ENCODE assay signal across 11 cellular contexts in the genomic region with DNA sequence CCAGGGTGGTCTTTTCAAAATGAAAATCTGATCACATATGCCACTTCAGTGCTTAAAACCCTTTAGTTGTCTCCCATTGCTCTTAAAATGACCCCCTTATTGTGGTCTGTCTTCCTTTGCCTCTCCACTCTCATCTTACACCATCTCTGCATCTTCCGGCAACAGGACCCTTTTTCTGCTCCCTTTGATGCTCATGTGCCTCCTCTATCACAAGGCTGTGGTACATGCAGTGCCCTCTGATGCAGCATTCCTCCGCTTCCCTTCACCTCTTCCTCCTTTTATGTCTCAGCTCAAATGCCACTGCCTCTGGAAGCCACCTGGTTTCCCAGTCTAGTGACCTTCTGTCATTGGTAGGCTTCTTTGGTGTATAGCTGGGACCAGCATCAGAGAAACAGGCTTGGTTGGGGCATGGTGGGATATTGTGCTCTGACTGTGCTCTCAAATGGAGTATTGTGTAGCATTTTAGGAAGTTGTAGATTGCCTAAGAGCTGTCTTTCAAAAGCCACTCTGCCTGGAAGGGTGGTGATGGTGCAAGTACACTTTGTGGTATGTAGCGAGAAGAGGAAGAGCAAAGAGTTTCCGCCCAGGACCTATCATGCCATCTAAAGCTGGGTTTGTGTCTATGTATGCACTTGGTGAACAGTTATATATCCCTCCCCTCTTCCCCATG. TPM values are rescaled to one million over a fixed set of nuclear protein-coding genes. Genes with fewer than 3 reads are reported as not detected.
DNase-seq lines count a peak whose midpoint lies in the region; ATAC-seq and TF ChIP-seq lines count a peak whose summit lies in the region.
"Had no signal": no experiment of that assay in that cellular context is flagged by ENCODE, and none has a peak within 500 bp of the region (broad histone marks: within the 10 kb centered on the region; RNA-seq: fewer than 3 reads in every experiment).

No MANE protein-coding gene starts in this region.

- peak overlapping the region; percentile 50 for H3K4me3 Mint-ChIP-seq in activated CD8-positive, alpha-beta T cell treated with anti-CD3 and anti-CD28 coated beads for 36 hours
- H3K4me3 Mint-ChIP-seq in memory B cell, result no peak overlapping the region

- peaks cover 78% of the 10 kb centered on the region for H3K4me1 Mint-ChIP-seq in activated CD8-positive, alpha-beta T cell treated with anti-CD3 and anti-CD28 coated beads for 36 hours (ENCODE audit: low read depth)
- H3K4me1 Mint-ChIP-seq in memory B cell, result peaks cover 44% of the 10 kb centered on the region

- DNase-seq in Ammon's horn (ENCODE audit: low spot score), result peak; percentile 81
- peak; percentile 51 for DNase-seq in activated CD8-positive, alpha-beta T cell treated with anti-CD3 and anti-CD28 coated beads for 36 hours
- no peak for DNase-seq in memory B cell (ENCODE audit: low spot score in 2 of 2)
- DNase-seq in NCI-H524 treated with DMSO at 0.1 percent for 48 hours (lab: John Stamatoyannopoulos, UW), result no peak
- DNase-seq in NCI-H526 treated with DMSO at 0.1 percent for 48 hours (lab: John Stamatoyannopoulos, UW), result no peak
- DNase-seq: activated effector memory CD4-positive, alpha-beta T cell treated with Interleukin-2 at 50 U/mL for 16 hours; erythroblast; stimulated activated CD4-positive, alpha-beta T cell treated with anti-CD3 and anti-CD28 coated beads, Interleukin-2, amount 100 ng/mL, for 48 hours had no signal

- H3K36me3 Mint-ChIP-seq in activated CD8-positive, alpha-beta T cell treated with anti-CD3 and anti-CD28 coated beads for 36 hours (ENCODE audit: low read depth), result peaks cover 2% of the 10 kb centered on the region
- no peaks in the 10 kb centered on the region for H3K36me3 Mint-ChIP-seq in memory B cell

- peak overlapping the region; percentile 93 for H3K27ac Mint-ChIP-seq in activated CD8-positive, alpha-beta T cell treated with anti-CD3 and anti-CD28 coated beads for 36 hours
- H3K27ac Mint-ChIP-seq in memory B cell, result no peak overlapping the region

- CTCF ChIA-PET in activated CD8-positive, alpha-beta T cell treated with anti-CD3 and anti-CD28 coated beads for 36 hours (lab: Charles Lee), result interaction anchor here (0.7 to 5.5 kb wide), 10 partner anchors 12 to 81 kb away, joined by 3 to 64 read pairs (median 6); a partner anchor contains a TSS

- TF ChIP-seq CTCF in activated CD8-positive, alpha-beta T cell treated with anti-CD3 and anti-CD28 coated beads for 36 hours (IDR thresholded peaks at IDR 0.05), result no peak

- ATAC-seq in HG02678 (IDR thresholded peaks at IDR 0.05; ENCODE audit: unreplicated experiment), result peak; percentile 36
- ATAC-seq in activated CD8-positive, alpha-beta T cell treated with anti-CD3 and anti-CD28 coated beads for 36 hours, result peak; percentile 25
- peak; percentile 29 for ATAC-seq in memory B cell (ENCODE audit: low read depth)
- no peak for ATAC-seq in HG02623 (IDR thresholded peaks at IDR 0.05; ENCODE audit: unreplicated experiment)
- no peak for ATAC-seq in GM19351 (IDR thresholded peaks at IDR 0.05; ENCODE audit: unreplicated experiment)

- POLR2A ChIA-PET in activated CD8-positive, alpha-beta T cell treated with anti-CD3 and anti-CD28 coated beads for 36 hours (lab: Charles Lee), result interaction anchor here (0.8 to 4.7 kb wide), 8 partner anchors 10 to 45 kb away, joined by 3 to 64 read pairs (median 4); a partner anchor contains a TSS

- no peaks in the 10 kb centered on the region for H3K9me3 Mint-ChIP-seq in activated CD8-positive, alpha-beta T cell treated with anti-CD3 and anti-CD28 coated beads for 36 hours
- H3K9me3 Mint-ChIP-seq in memory B cell, result peaks cover 2% of the 10 kb centered on the region

- intact Hi-C loops in activated CD8-positive, alpha-beta T cell treated with anti-CD3 and anti-CD28 coated beads for 36 hours (cut with micrococcal nuclease), result loop anchor here (2.0 kb wide), 1 partner anchor 13 kb away; no protein-coding TSS in a partner anchor

- H3K27me3 Mint-ChIP-seq in activated CD8-positive, alpha-beta T cell treated with anti-CD3 and anti-CD28 coated beads for 36 hours, result no peaks in the 10 kb centered on the region
- H3K27me3 Mint-ChIP-seq in memory B cell, result no peaks in the 10 kb centered on the region

RNA-seq across cellular contexts. Expression of a gene that starts 28.1 kb away (rescaled TPM):
- total RNA-seq in activated CD8-positive, alpha-beta T cell treated with anti-CD3 and anti-CD28 coated beads for 36 hours, result 10 to 100 TPM; 12.7 to 18.0 TPM

Comparison
In these comparisons a context has a peak if more than half of its experiments do, and no peak if none do; other contexts are left out.
1. DNase-seq: peak in Ammon's horn (single experiment) and activated CD8-positive, alpha-beta T cell treated with anti-CD3 and anti-CD28 coated beads for 36 hours (single experiment); none in memory B cell (0 of 2), NCI-H524 treated with DMSO at 0.1 percent for 48 hours (single experiment) and NCI-H526 treated with DMSO at 0.1 percent for 48 hours (single experiment).
2. ATAC-seq: peak in HG02678 (single experiment), activated CD8-positive, alpha-beta T cell treated with anti-CD3 and anti-CD28 coated beads for 36 hours (single experiment) and memory B cell (single experiment); none in HG02623 (single experiment) and GM19351 (single experiment).